Comparison of ENCODE assay signal across 8 cellular contexts in genomic region chr1:42952353-42953001, GRCh38. TPM values are rescaled to one million over a fixed set of nuclear protein-coding genes. Genes with fewer than 3 reads are reported as not detected.
DNase-seq lines count a peak whose midpoint lies in the region; ATAC-seq and TF ChIP-seq lines count a peak whose summit lies in the region.

No MANE protein-coding gene starts in this region.

- peak overlapping the region; percentile 25 for H3K27ac Mint-ChIP-seq in Caco-2 (ENCODE audit: unreplicated experiment)

- H3K4me2 ChIP-seq in OCI-LY7 (ENCODE audit: low read length), result peak overlapping the region; percentile 92

- peaks cover 44% of the 10 kb centered on the region for H4K20me1 ChIP-seq in OCI-LY7 (ENCODE audit: insufficient read depth, low read length)

- no peak for TF ChIP-seq CTCF in Caco-2 (IDR thresholded peaks at IDR 0.05; ENCODE audit: insufficient read depth in 1 of 2, low read depth in 1 of 2, low read length in 1 of 2, severe bottlenecking in 1 of 2, unreplicated experiment in 1 of 2)
- TF ChIP-seq CTCF in OCI-LY7 (conservative IDR thresholded peaks at IDR 0.05; ENCODE audit: low read length), result no peak
- no peak for TF ChIP-seq CTCF in epithelial cell of esophagus (IDR thresholded peaks at IDR 0.05; ENCODE audit: insufficient read depth, low read depth, low read length, missing control alignments)

- H3K27ac ChIP-seq in OCI-LY7 (ENCODE audit: low read depth, low read length, poor library complexity, severe bottlenecking), result peak overlapping the region; percentile 93

- H2AFZ ChIP-seq in OCI-LY7 (ENCODE audit: low read length), result no peak overlapping the region

- H3K36me3 ChIP-seq in Caco-2 (ENCODE audit: control insufficient read depth, insufficient read depth, low read length) (peaks cover 5% of the 10 kb centered on the region; the same call in 1 of the 2 replicates), OCI-LY7 (ENCODE audit: insufficient read depth, low read length) (peaks cover 82% of the 10 kb centered on the region)

- H3K4me3 ChIP-seq in Caco-2 (ENCODE audit: low read depth, low read length) (no peak overlapping the region), OCI-LY7 (ENCODE audit: low read depth, low read length, poor library complexity, severe bottlenecking) (peak overlapping the region; percentile 64), epithelial cell of esophagus (ENCODE audit: low read length) (peak overlapping the region; percentile 70)

- POLR2A ChIA-PET in Caco-2 (lab: Charles Lee) (no interaction called here), OCI-LY7 (lab: Charles Lee) (interaction anchor here (0.6 to 3.8 kb wide), 11 partner anchors 8 to 747 kb away, joined by 3 to 24 read pairs (median 3); partner anchors contain the start of genes C1orf50, P3H1 and ZNF691)

- intact Hi-C loops in Caco-2 (cut with micrococcal nuclease; ENCODE audit: unreplicated experiment) (no loop called here), OCI-LY7 (cut with micrococcal nuclease; ENCODE audit: unreplicated experiment) (loop anchor here (1.0 to 5.0 kb wide), 3 partner anchors 8 to 700 kb away; partner anchors contain the start of gene KDM4A)

- H3K9me3 Mint-ChIP-seq in Caco-2 (ENCODE audit: unreplicated experiment), result no peaks in the 10 kb centered on the region

- peak; percentile 42 for ATAC-seq in GM21381 (IDR thresholded peaks at IDR 0.05; ENCODE audit: unreplicated experiment)

- H3K4me1 ChIP-seq in Caco-2 (peaks cover 73% of the 10 kb centered on the region), OCI-LY7 (ENCODE audit: insufficient read depth, low read length, poor library complexity, severe bottlenecking) (peaks cover 88% of the 10 kb centered on the region)

- peaks cover 26% of the 10 kb centered on the region for H3K4me1 Mint-ChIP-seq in Caco-2 (ENCODE audit: low read depth, unreplicated experiment)

- H3K79me2 ChIP-seq in OCI-LY7 (ENCODE audit: insufficient read depth, low read depth, low read length), result peaks cover 100% of the 10 kb centered on the region

- peaks cover 100% of the 10 kb centered on the region for H3K36me3 Mint-ChIP-seq in Caco-2 (ENCODE audit: insufficient read depth, unreplicated experiment)

- CTCF ChIA-PET in Caco-2 (lab: Charles Lee), result interaction anchor here (0.6 kb wide), 1 partner anchor 121 kb away, joined by 3 read pairs; no protein-coding TSS in a partner anchor
- CTCF ChIA-PET in OCI-LY7 (lab: Charles Lee; ENCODE audit: unreplicated experiment), result interaction anchor here (0.7 kb wide), 1 partner anchor 14 kb away, joined by 4 read pairs; no protein-coding TSS in a partner anchor

- BruUV-seq in Caco-2 (replicated peaks; lab: Mats Ljungman, UMichigan) (no TSS peak), OCI-LY7 (replicated peaks; lab: Mats Ljungman, UMichigan) (no TSS peak)

- H3K9me2 ChIP-seq in OCI-LY7 (ENCODE audit: insufficient read depth, low read length), result no peaks in the 10 kb centered on the region

- H3K9me3 ChIP-seq in Caco-2 (no peaks in the 10 kb centered on the region), OCI-LY7 (ENCODE audit: low read length) (no peaks in the 10 kb centered on the region)

- peak overlapping the region; percentile 46 for H3K4me3 Mint-ChIP-seq in Caco-2 (ENCODE audit: unreplicated experiment)

- DNase-seq in Caco-2, result no peak
- peak; percentile 92 for DNase-seq in OCI-LY7 (ENCODE audit: low spot score)
- DNase-seq in epithelial cell of esophagus (ENCODE audit: low read depth), result peak; percentile 17
- peak; percentile 44 for DNase-seq in ureter (ENCODE audit: low spot score)
- DNase-seq in LoVo (ENCODE audit: low spot score), result no peak
- DNase-seq in SKM-1 treated with dmso at 0.1 percent for 144 hours (lab: John Stamatoyannopoulos, UW; ENCODE audit: unreplicated experiment), result no peak
- no peak for DNase-seq in kidney glomerular epithelial cell (lab: John Stamatoyannopoulos, UW)

- no peaks in the 10 kb centered on the region for H3K27me3 Mint-ChIP-seq in Caco-2 (ENCODE audit: insufficient read depth, unreplicated experiment)

- no peaks in the 10 kb centered on the region for H3K27me3 ChIP-seq in Caco-2 (replicated peaks; ENCODE audit: control insufficient read depth, insufficient read depth, low read length)

RNA-seq across cellular contexts. Expression of gene SLC2A1, which starts 6.2 kb away (rescaled TPM):
- total RNA-seq in Caco-2 (2022) (422 and 437 TPM in 2 replicates), OCI-LY7 (2022) (78.9 and 93.4 TPM in 2 replicates), ureter (246 TPM)
- total RNA-seq in OCI-LY7 (2014; rRNA removed; shearing (Covaris generic)), result 45.7 and 66.6 TPM in 2 replicates

Comparison
In these comparisons a context has a peak if more than half of its experiments do, and no peak if none do; other contexts are left out.
1. DNase-seq: peak in OCI-LY7 (single experiment), epithelial cell of esophagus (single experiment) and ureter (single experiment); none in Caco-2 (0 of 2), LoVo (single experiment), SKM-1 treated with dmso at 0.1 percent for 144 hours (single experiment) and kidney glomerular epithelial cell (single experiment).